ENCODE assay signal across 1 cellular context in the genomic region with DNA sequence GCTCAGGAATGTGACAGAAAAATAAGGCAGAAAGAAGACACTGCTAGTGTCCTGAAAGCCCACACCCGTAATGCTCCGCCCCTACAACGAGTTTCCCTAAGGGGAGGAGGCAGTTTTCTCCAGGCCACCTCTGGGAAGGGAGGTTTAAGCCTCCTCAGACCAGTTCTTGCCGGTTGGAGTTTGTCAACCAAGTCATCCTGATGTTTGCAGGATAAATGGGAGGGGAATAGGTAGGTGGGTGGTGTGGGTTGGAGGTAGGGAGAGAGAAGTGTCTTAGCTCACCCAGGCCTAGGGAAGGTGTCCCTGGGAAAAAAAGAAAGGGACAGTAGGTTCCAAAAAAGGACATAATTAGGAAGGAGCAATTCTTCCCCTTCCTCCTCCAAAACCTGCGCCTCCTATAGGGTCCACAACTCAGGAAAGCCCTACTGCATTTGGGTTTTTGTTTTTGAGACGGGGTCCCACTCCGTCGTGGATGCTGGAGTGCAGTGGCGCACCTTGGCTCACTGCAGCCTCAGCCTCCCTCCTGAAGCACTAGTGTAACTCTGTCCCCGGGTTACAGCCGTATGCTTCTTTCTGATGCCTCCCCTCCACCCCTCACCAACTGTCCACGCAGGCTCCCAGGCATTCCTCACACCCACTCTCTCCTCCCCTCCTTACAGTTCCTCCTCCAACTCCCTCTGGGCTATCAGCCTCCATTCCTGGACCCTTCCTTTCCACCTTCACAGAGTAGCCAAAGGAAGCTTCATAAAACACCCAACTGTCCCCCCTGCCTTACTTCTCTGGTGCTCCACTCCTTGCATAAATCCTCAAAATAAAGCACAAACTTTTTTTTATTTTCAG.
TF ChIP-seq lines count a peak whose summit lies in the region.

No MANE protein-coding gene starts in this region.

TF ChIP-seq in SK-N-SH, 30 proteins besides CTCF, POLR2A, EP300 and RAD21 (continued from another document):
- TF ChIP-seq, protein P1, sequence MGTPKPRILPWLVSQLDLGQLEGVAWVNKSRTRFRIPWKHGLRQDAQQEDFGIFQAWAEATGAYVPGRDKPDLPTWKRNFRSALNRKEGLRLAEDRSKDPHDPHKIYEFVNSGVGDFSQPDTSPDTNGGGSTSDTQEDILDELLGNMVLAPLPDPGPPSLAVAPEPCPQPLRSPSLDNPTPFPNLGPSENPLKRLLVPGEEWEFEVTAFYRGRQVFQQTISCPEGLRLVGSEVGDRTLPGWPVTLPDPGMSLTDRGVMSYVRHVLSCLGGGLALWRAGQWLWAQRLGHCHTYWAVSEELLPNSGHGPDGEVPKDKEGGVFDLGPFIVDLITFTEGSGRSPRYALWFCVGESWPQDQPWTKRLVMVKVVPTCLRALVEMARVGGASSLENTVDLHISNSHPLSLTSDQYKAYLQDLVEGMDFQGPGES (IDR thresholded peaks at IDR 0.05; ENCODE audit: low read depth, low read length): no peak
- TF ChIP-seq FOSL2 (IDR thresholded peaks at IDR 0.05; ENCODE audit: borderline replicate concordance, low read depth): no peak
- no peak for TF ChIP-seq ELF1 (IDR thresholded peaks at IDR 0.05)
- no peak for TF ChIP-seq RFX5 (IDR thresholded peaks at IDR 0.05; ENCODE audit: low read length)
- no peak for TF ChIP-seq JUND (IDR thresholded peaks at IDR 0.05)
- TF ChIP-seq, protein P2, sequence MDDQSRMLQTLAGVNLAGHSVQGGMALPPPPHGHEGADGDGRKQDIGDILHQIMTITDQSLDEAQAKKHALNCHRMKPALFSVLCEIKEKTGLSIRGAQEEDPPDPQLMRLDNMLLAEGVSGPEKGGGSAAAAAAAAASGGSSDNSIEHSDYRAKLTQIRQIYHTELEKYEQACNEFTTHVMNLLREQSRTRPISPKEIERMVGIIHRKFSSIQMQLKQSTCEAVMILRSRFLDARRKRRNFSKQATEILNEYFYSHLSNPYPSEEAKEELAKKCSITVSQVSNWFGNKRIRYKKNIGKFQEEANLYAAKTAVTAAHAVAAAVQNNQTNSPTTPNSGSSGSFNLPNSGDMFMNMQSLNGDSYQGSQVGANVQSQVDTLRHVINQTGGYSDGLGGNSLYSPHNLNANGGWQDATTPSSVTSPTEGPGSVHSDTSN (IDR thresholded peaks at IDR 0.05): no peak
- TF ChIP-seq, protein P3, sequence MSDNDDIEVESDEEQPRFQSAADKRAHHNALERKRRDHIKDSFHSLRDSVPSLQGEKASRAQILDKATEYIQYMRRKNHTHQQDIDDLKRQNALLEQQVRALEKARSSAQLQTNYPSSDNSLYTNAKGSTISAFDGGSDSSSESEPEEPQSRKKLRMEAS (IDR thresholded peaks at IDR 0.05; ENCODE audit: low read depth): no peak
- no peak for TF ChIP-seq FOXM1 (IDR thresholded peaks at IDR 0.05; ENCODE audit: low read depth)
- TF ChIP-seq MXI1 (IDR thresholded peaks at IDR 0.05; ENCODE audit: low read depth, low read length): no peak
- TF ChIP-seq, protein P4, sequence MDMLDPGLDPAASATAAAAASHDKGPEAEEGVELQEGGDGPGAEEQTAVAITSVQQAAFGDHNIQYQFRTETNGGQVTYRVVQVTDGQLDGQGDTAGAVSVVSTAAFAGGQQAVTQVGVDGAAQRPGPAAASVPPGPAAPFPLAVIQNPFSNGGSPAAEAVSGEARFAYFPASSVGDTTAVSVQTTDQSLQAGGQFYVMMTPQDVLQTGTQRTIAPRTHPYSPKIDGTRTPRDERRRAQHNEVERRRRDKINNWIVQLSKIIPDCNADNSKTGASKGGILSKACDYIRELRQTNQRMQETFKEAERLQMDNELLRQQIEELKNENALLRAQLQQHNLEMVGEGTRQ (IDR thresholded peaks at IDR 0.05; ENCODE audit: borderline replicate concordance, low read depth, low read length): no peak
- no peak for TF ChIP-seq CHD2 (IDR thresholded peaks at IDR 0.05; ENCODE audit: low read length, partially characterized antibody)
- no peak for TF ChIP-seq GABPA (IDR thresholded peaks at IDR 0.05; ENCODE audit: low read depth)
- TF ChIP-seq NRF1 (IDR thresholded peaks at IDR 0.05; ENCODE audit: low read depth, low read length): no peak
- no peak for TF ChIP-seq YY1 (IDR thresholded peaks at IDR 0.05; ENCODE audit: low read depth)
